8 cellular contexts compared by ENCODE assay signal in the genomic region with DNA sequence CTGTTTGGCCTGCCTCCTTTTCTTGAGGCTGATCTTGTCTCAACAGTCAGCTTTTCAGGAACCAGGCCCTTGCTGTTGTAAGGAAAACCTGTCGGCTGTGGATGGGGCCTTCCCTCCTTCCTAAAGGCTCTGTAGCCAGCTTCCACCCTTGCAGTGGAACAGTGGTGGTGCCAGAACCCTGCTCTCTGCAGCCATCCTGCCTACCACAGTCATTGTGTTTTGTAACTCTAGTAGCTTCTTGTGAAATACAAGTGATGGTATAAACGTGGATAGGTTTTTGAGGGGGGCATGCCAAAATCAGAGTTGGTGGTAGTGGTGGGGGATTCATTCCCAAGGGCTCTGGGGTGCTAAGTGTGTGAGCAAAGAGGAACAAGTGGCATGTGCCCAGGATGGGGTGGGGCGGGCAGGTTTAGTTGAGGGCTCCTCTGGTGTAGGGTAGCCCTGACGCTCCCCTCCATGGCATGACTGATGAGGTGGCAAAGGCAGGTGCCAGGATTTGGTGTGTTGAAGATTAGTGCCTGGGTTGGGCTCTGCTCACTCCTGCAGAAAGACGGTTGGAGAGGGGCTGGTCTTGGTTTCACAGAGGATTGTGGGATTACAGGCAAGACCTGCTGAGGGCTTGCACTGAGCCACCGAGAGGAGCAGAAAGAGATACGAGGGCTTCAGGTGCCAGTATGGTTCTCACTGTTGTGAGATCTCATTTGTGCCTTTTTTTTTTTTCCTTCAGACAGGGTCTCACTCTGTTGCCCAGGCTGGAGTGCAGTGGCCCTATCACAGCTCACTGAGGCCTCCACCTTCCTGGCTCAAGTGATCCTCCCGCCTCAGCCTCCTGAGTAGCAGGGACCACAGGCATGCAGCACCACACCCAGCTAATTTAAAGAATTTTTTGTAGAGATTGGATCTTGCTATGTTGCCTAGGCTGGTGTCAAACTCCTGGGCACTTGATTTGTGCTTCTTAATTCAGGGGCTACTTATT. TPM values are rescaled to one million over a fixed set of nuclear protein-coding genes. Genes with fewer than 3 reads are reported as not detected.
DNase-seq lines count a peak whose midpoint lies in the region; ATAC-seq lines count a peak whose summit lies in the region.

No MANE protein-coding gene starts in this region.

- no peaks in the 10 kb centered on the region for H3K9me3 Mint-ChIP-seq in activated CD4-positive, alpha-beta T cell treated with anti-CD3 and anti-CD28 coated beads, Interleukin-2, amount 10 ng/mL, durations not matched to agents 7 days and 5 days
- H3K9me3 Mint-ChIP-seq in activated naive CD8-positive, alpha-beta T cell treated with anti-CD3 and anti-CD28 coated beads, Interleukin-2, amount 10 ng/mL, durations not matched to agents 7 days and 5 days = no peaks in the 10 kb centered on the region

- H3K27ac ChIP-seq in layer of hippocampus (ENCODE audit: low read depth, low read length) (peak overlapping the region; percentile 58), temporal lobe (ENCODE audit: low read depth, low read length) (peak overlapping the region; percentile 38)

- peak overlapping the region; percentile 86 for H3K27ac Mint-ChIP-seq in activated CD4-positive, alpha-beta T cell treated with anti-CD3 and anti-CD28 coated beads, Interleukin-2, amount 10 ng/mL, durations not matched to agents 7 days and 5 days
- H3K27ac Mint-ChIP-seq in activated naive CD8-positive, alpha-beta T cell treated with anti-CD3 and anti-CD28 coated beads, Interleukin-2, amount 10 ng/mL, durations not matched to agents 7 days and 5 days = peak overlapping the region; percentile 93

- peaks cover 67% of the 10 kb centered on the region for H3K36me3 Mint-ChIP-seq in activated CD4-positive, alpha-beta T cell treated with anti-CD3 and anti-CD28 coated beads, Interleukin-2, amount 10 ng/mL, durations not matched to agents 7 days and 5 days (ENCODE audit: low read depth)
- H3K36me3 Mint-ChIP-seq in activated naive CD8-positive, alpha-beta T cell treated with anti-CD3 and anti-CD28 coated beads, Interleukin-2, amount 10 ng/mL, durations not matched to agents 7 days and 5 days = peaks cover 22% of the 10 kb centered on the region

- H3K27me3 ChIP-seq in layer of hippocampus (ENCODE audit: control insufficient read depth, insufficient read depth, low read length) = no peaks in the 10 kb centered on the region

- H3K4me1 Mint-ChIP-seq in activated CD4-positive, alpha-beta T cell treated with anti-CD3 and anti-CD28 coated beads, Interleukin-2, amount 10 ng/mL, durations not matched to agents 7 days and 5 days = peaks cover 96% of the 10 kb centered on the region
- H3K4me1 Mint-ChIP-seq in activated naive CD8-positive, alpha-beta T cell treated with anti-CD3 and anti-CD28 coated beads, Interleukin-2, amount 10 ng/mL, durations not matched to agents 7 days and 5 days = peaks cover 84% of the 10 kb centered on the region

- ATAC-seq in activated naive CD8-positive, alpha-beta T cell treated with anti-CD3 and anti-CD28 coated beads, Interleukin-2, amount 10 ng/mL, durations not matched to agents 7 days and 5 days (ENCODE audit: low read depth) = no peak

- CTCF ChIA-PET in activated CD4-positive, alpha-beta T cell treated with anti-CD3 and anti-CD28 coated beads, Interleukin-2, amount 10 ng/mL, durations not matched to agents 7 days and 5 days (lab: Charles Lee) = interaction anchor here (1.2 to 5.0 kb wide), 9 partner anchors 9 to 43 kb away, joined by 3 to 39 read pairs (median 6); no protein-coding TSS in a partner anchor

- H3K27me3 Mint-ChIP-seq in activated CD4-positive, alpha-beta T cell treated with anti-CD3 and anti-CD28 coated beads, Interleukin-2, amount 10 ng/mL, durations not matched to agents 7 days and 5 days = no peaks in the 10 kb centered on the region
- no peaks in the 10 kb centered on the region for H3K27me3 Mint-ChIP-seq in activated naive CD8-positive, alpha-beta T cell treated with anti-CD3 and anti-CD28 coated beads, Interleukin-2, amount 10 ng/mL, durations not matched to agents 7 days and 5 days

- POLR2A ChIA-PET in activated CD4-positive, alpha-beta T cell treated with anti-CD3 and anti-CD28 coated beads, Interleukin-2, amount 10 ng/mL, durations not matched to agents 7 days and 5 days (lab: Charles Lee) = interaction anchor here (1.0 kb wide), 1 partner anchor 42 kb away, joined by 3 read pairs; no protein-coding TSS in a partner anchor
- POLR2A ChIA-PET in activated naive CD8-positive, alpha-beta T cell treated with anti-CD3 and anti-CD28 coated beads, Interleukin-2, amount 10 ng/mL, durations not matched to agents 7 days and 5 days (lab: Charles Lee) = interaction anchor here (1.2 to 14.2 kb wide), 7 partner anchors 7 to 43 kb away, joined by 5 to 150 read pairs (median 17); no protein-coding TSS in a partner anchor

- peak overlapping the region; percentile 98 for H3K4me3 Mint-ChIP-seq in activated CD4-positive, alpha-beta T cell treated with anti-CD3 and anti-CD28 coated beads, Interleukin-2, amount 10 ng/mL, durations not matched to agents 7 days and 5 days
- peak overlapping the region; percentile 99 for H3K4me3 Mint-ChIP-seq in activated naive CD8-positive, alpha-beta T cell treated with anti-CD3 and anti-CD28 coated beads, Interleukin-2, amount 10 ng/mL, durations not matched to agents 7 days and 5 days

- DNase-seq in activated CD4-positive, alpha-beta T cell treated with anti-CD3 and anti-CD28 coated beads, Interleukin-2, amount 10 ng/mL, durations not matched to agents 7 days and 5 days = no peak
- DNase-seq in activated CD4-positive, alpha-beta T cell treated with anti-CD3 and anti-CD28 coated beads for 1 hour = no peak
- DNase-seq in activated naive CD8-positive, alpha-beta T cell treated with anti-CD3 and anti-CD28 coated beads, Interleukin-2, amount 10 ng/mL, durations not matched to agents 7 days and 5 days = no peak
- DNase-seq in middle frontal gyrus (ENCODE audit: extremely low spot score, low spot score) (no peak), globus pallidus (ENCODE audit: low spot score) (no peak)
- no peak for DNase-seq in stimulated activated CD8-positive, alpha-beta memory T cell treated with anti-CD3 and anti-CD28 coated beads, Interleukin-4, amount 100 ng/mL, for 48 hours

RNA-seq across cellular contexts. Expression of a gene that starts 7.4 kb away (rescaled TPM):
- 100 to 1,000 TPM; 127 to 143 TPM for total RNA-seq in activated CD4-positive, alpha-beta T cell treated with anti-CD3 and anti-CD28 coated beads, Interleukin-2, amount 10 ng/mL, durations not matched to agents 7 days and 5 days
- total RNA-seq in activated naive CD8-positive, alpha-beta T cell treated with anti-CD3 and anti-CD28 coated beads, Interleukin-2, amount 10 ng/mL, durations not matched to agents 7 days and 5 days = 100 to 1,000 TPM in 1 of 2 experiments, 10 to 100 TPM in 1; 98.8 to 112 TPM
- total RNA-seq in temporal lobe = 27.8 TPM

RNA-seq across cellular contexts. Expression of a gene that starts 53.1 kb away (rescaled TPM):
- 1 to 10 TPM; 5.4 to 5.7 TPM for total RNA-seq in activated CD4-positive, alpha-beta T cell treated with anti-CD3 and anti-CD28 coated beads, Interleukin-2, amount 10 ng/mL, durations not matched to agents 7 days and 5 days
- total RNA-seq in activated naive CD8-positive, alpha-beta T cell treated with anti-CD3 and anti-CD28 coated beads, Interleukin-2, amount 10 ng/mL, durations not matched to agents 7 days and 5 days = 10 to 100 TPM; 13.6 to 14.0 TPM
- total RNA-seq in temporal lobe = 68.6 TPM
